In the genomic region with DNA sequence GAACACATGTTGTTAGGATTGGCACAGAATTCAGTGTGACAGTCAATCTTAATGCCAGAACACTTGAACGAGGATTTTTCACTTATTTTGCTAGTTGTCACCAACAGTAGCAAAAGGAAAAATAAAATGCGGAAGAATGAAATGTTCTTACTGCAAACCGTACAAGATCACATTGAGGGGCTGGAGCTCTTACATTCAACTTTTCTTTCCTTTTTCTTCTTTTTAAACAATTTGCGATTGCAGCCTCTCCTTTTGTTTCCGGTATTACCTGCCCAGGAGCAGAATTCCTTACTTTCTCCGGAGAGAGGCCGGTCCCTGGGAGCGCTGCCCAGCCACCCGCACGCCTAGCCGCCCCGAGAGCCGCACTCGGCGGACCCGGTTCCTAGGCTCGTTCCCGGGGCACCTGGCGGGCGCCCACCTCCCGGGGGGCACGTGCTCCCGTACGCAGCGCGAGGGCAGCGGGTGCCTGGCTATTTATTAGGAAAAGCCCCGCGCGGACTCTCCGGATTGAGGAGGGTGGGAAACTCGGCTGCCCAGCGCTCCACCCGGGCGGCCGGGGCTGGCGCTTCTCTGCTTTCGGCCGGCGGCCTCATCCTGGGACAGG, we compare ENCODE assay signal across 8 cellular contexts. TPM values are rescaled to one million over a fixed set of nuclear protein-coding genes. Genes with fewer than 3 reads are reported as not detected.
DNase-seq lines count a peak whose midpoint lies in the region; TF ChIP-seq lines count a peak whose summit lies in the region.

No MANE protein-coding gene starts in this region.

- H3K9me3 ChIP-seq in ascending aorta (no peaks in the 10 kb centered on the region), suprapubic skin (no peaks in the 10 kb centered on the region)

- no peaks in the 10 kb centered on the region for H3K36me3 ChIP-seq in ascending aorta
- no peaks in the 10 kb centered on the region for H3K36me3 ChIP-seq in suprapubic skin

- peaks cover 19% of the 10 kb centered on the region for H3K36me3 Mint-ChIP-seq in activated naive CD4-positive, alpha-beta T cell treated with anti-CD3 and anti-CD28 coated beads, Interleukin-2, amount 10 ng/mL, durations not matched to agents 7 days and 5 days

- peaks cover 41% of the 10 kb centered on the region for H3K4me1 Mint-ChIP-seq in activated naive CD4-positive, alpha-beta T cell treated with anti-CD3 and anti-CD28 coated beads, Interleukin-2, amount 10 ng/mL, durations not matched to agents 7 days and 5 days

- H3K4me1 ChIP-seq in ascending aorta (peaks cover 4 to 18% of the 10 kb centered on the region in 2 donors), suprapubic skin (peaks cover 26% of the 10 kb centered on the region)

- WGBS in suprapubic skin: under 1% methylated on average over 40 of the region's 40 CpGs

- H3K9me3 Mint-ChIP-seq in activated naive CD4-positive, alpha-beta T cell treated with anti-CD3 and anti-CD28 coated beads, Interleukin-2, amount 10 ng/mL, durations not matched to agents 7 days and 5 days: no peaks in the 10 kb centered on the region

- TF ChIP-seq EP300 in suprapubic skin (IDR thresholded peaks at IDR 0.05): no peak

- H3K4me3 Mint-ChIP-seq in activated naive CD4-positive, alpha-beta T cell treated with anti-CD3 and anti-CD28 coated beads, Interleukin-2, amount 10 ng/mL, durations not matched to agents 7 days and 5 days: peak overlapping the region; percentile 84

- CTCF ChIA-PET in activated naive CD4-positive, alpha-beta T cell treated with anti-CD3 and anti-CD28 coated beads, Interleukin-2, amount 10 ng/mL, durations not matched to agents 7 days and 5 days (lab: Charles Lee): interaction anchor here (0.8 kb wide), 1 partner anchor 286 kb away, joined by 3 read pairs; no protein-coding TSS in a partner anchor

- H3K4me3 ChIP-seq in ascending aorta (peak overlapping the region; percentile 89 to 98), suprapubic skin (peak overlapping the region; percentile 91)

- TF ChIP-seq POLR2A in suprapubic skin (IDR thresholded peaks at IDR 0.05): no peak

- TF ChIP-seq CTCF in ascending aorta (IDR thresholded peaks at IDR 0.05) (peak in 1 of 3 experiments; percentile 11), suprapubic skin (IDR thresholded peaks at IDR 0.05) (no peak)

- H3K27ac ChIP-seq in ascending aorta (peak overlapping the region; percentile 99 to 100), layer of hippocampus (ENCODE audit: low read depth, low read length) (peak overlapping the region; percentile 96), suprapubic skin (peak overlapping the region; percentile 100)

- DNase-seq in activated naive CD4-positive, alpha-beta T cell treated with anti-CD3 and anti-CD28 coated beads, Interleukin-2, amount 10 ng/mL, durations not matched to agents 7 days and 5 days: no peak
- no peak for DNase-seq in activated naive CD4-positive, alpha-beta T cell treated with anti-CD3 and anti-CD28 coated beads, Interleukin-2, amount 50 U/mL, for 16 hours
- DNase-seq in KG1 (lab: John Stamatoyannopoulos, UW) (peak; percentile 56), ascending aorta (ENCODE audit: low spot score in 2 of 2) (no peak), suprapubic skin (ENCODE audit: low spot score in 2 of 2) (no peak), GM19238 (ENCODE audit: insufficient read length, low spot score) (no peak)
- no peak for DNase-seq in activated CD4-positive, CD25-positive, alpha-beta regulatory T cell treated with anti-CD3 and anti-CD28 coated beads, Interleukin-2, amount 50 U/mL, for 72 hours

- peak overlapping the region; percentile 93 for H3K27ac Mint-ChIP-seq in activated naive CD4-positive, alpha-beta T cell treated with anti-CD3 and anti-CD28 coated beads, Interleukin-2, amount 10 ng/mL, durations not matched to agents 7 days and 5 days

- H3K27me3 ChIP-seq in ascending aorta: no peaks in the 10 kb centered on the region
- H3K27me3 ChIP-seq in layer of hippocampus (ENCODE audit: control insufficient read depth, insufficient read depth, low read length): no peaks in the 10 kb centered on the region
- no peaks in the 10 kb centered on the region for H3K27me3 ChIP-seq in suprapubic skin

- intact Hi-C loops in ascending aorta (cut with DNase I): loop anchor here (1.0 to 5.0 kb wide), 4 partner anchors 41 to 181 kb away; partner anchors contain the start of genes DNAJC11 and KLHL21

- peaks cover 9% of the 10 kb centered on the region for H3K27me3 Mint-ChIP-seq in activated naive CD4-positive, alpha-beta T cell treated with anti-CD3 and anti-CD28 coated beads, Interleukin-2, amount 10 ng/mL, durations not matched to agents 7 days and 5 days

RNA-seq across cellular contexts. Expression of gene CAMTA1, which starts 1.2 kb away (rescaled TPM):
- total RNA-seq in ascending aorta: 53.3 TPM
- 10 to 100 TPM; 40.4 to 54.1 (median 46.6) TPM for total RNA-seq in suprapubic skin
